Comparison of ENCODE assay signal across 6 cellular contexts in the genomic region with DNA sequence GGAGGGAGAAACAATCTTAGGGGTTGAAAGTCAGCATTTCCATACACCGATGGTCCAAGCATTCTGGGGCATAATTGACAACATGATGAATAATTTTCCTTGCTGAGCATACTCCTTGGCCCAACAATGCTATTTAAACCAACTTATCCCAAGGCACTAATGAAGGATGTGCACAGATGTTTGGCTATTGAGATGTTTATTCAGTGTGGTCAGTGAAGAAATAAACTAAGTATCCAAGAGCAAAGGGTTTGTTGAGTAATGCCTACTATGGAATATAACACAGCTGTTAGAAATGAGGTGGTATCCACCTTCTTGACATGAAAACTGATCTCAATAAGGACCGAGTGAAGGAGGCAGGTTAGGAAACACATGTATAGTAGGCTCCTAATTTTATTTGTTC. TPM values are rescaled to one million over a fixed set of nuclear protein-coding genes. Genes with fewer than 3 reads are reported as not detected.
"Had no signal": no experiment of that assay in that cellular context is flagged by ENCODE, and none has a peak within 500 bp of the region (broad histone marks: within the 10 kb centered on the region; RNA-seq: fewer than 3 reads in every experiment).

No MANE protein-coding gene starts in this region.

- H2AFZ ChIP-seq: GM23338 had no signal

- H3K4me2 ChIP-seq: GM23338 had no signal

- H3K4me3 ChIP-seq: GM23338 had no signal

- DNase-seq: H9, HCEC 1CT, KBM-7 had no signal

RNA-seq across cellular contexts. Expression of a gene that starts 53.9 kb away (rescaled TPM):
- total RNA-seq: GM23338, H9 had no signal
- polyA plus RNA-seq: IgD-negative memory B cell had no signal

RNA-seq across cellular contexts. Expression of a gene that starts 58.0 kb away (rescaled TPM):
- total RNA-seq: GM23338, H9, HT-29 had no signal
- polyA plus RNA-seq: IgD-negative memory B cell had no signal
